In genomic region chr3:14861031-14861430, GRCh38 we compare ENCODE assay signal across 29 cellular contexts. TPM values are rescaled to one million over a fixed set of nuclear protein-coding genes. Genes with fewer than 3 reads are reported as not detected.
DNase-seq lines count a peak whose midpoint lies in the region; ATAC-seq and TF ChIP-seq lines count a peak whose summit lies in the region.
"Had no signal": no experiment of that assay in that cellular context is flagged by ENCODE, and none has a peak within 500 bp of the region (broad histone marks: within the 10 kb centered on the region; RNA-seq: fewer than 3 reads in every experiment).

No MANE protein-coding gene starts in this region.

- H3K4me1 ChIP-seq in skeletal muscle tissue (ENCODE audit: control insufficient read depth in 3 of 3, insufficient read depth in 3 of 3, low read length in 3 of 3) = peaks cover 23 to 29% (median 25%) of the 10 kb centered on the region in 3 donors

- no peak for TF ChIP-seq CTCF in GM13976 (IDR thresholded peaks at IDR 0.05; ENCODE audit: borderline replicate concordance, control extremely low read depth, extremely low read depth, insufficient read depth, missing control alignments)

- peaks cover 6% of the 10 kb centered on the region for H3K4me1 Mint-ChIP-seq in T-helper 17 cell

- H3K27me3 Mint-ChIP-seq in T-helper 17 cell = peaks cover 32% of the 10 kb centered on the region

- in situ Hi-C loops in GM13976 (cut with MboI; ENCODE audit: low sequenced_read_pairs, unreplicated experiment) = no loop called here

- ATAC-seq in T-helper 17 cell (no peak), HG03378 (IDR thresholded peaks at IDR 0.05; ENCODE audit: unreplicated experiment) (no peak)
- ATAC-seq: activated CD8-positive, alpha-beta T cell treated with anti-CD3 and anti-CD28 coated beads for 36 hours; SK-N-SH treated with all-trans-retinoic acid at 6 μM for 48 hours; stimulated activated naive CD8-positive, alpha-beta T cell treated with anti-CD3 and anti-CD28 coated beads, Interleukin-15, Interleukin-2, amounts not matched to agents 100 U/mL and 50 U/mL, for 24 hours had no signal

- DNase-seq in T-helper 17 cell (no peak), glomerular endothelial cell (ENCODE audit: extremely low read depth, low read depth, low spot score) (peak; percentile 20), medulla oblongata (ENCODE audit: extremely low spot score) (peak; percentile 5), SW480 (ENCODE audit: low spot score) (no peak), NCI-H1092 (lab: John Stamatoyannopoulos, UW) (no peak), GM13976 (ENCODE audit: low spot score) (no peak)
- DNase-seq: activated CD4-positive, CD25-positive, alpha-beta regulatory T cell; activated CD8-positive, alpha-beta T cell treated with anti-CD3 and anti-CD28 coated beads for 36 hours; activated naive CD4-positive, alpha-beta T cell; activated T-cell treated with anti-CD3 and anti-CD28 coated beads, Interleukin-2, amount 50 U/mL, for 1 hour; amniotic stem cell; CD4-positive, alpha-beta T cell; DMS53; dorsolateral prefrontal cortex; GF-D8; NCI-H1092 treated with DMSO at 0.1 percent for 48 hours; NCI-H2081; NCI-H524; small intestine; stimulated activated CD4-positive, alpha-beta T cell treated with anti-CD3 and anti-CD28 coated beads, Interleukin-2, amount 100 ng/mL, for 48 hours; stimulated activated naive CD8-positive, alpha-beta T cell treated with anti-CD3 and anti-CD28 coated beads, Interleukin-15, Interleukin-2, amounts not matched to agents 100 U/mL and 50 U/mL, for 24 hours had no signal

- no peaks in the 10 kb centered on the region for H3K9me3 ChIP-seq in T-helper 17 cell (ENCODE audit: control insufficient read depth, low read length, poor library complexity, severe bottlenecking)
- H3K9me3 ChIP-seq in skeletal muscle tissue (ENCODE audit: control insufficient read depth in 3 of 3, low read length in 3 of 3) = no peaks in the 10 kb centered on the region

- peak overlapping the region; percentile 11 for H3K27ac Mint-ChIP-seq in T-helper 17 cell
- H3K27ac Mint-ChIP-seq: activated CD8-positive, alpha-beta T cell treated with anti-CD3 and anti-CD28 coated beads for 36 hours; CD4-positive, alpha-beta T cell had no signal

- H3K4me3 Mint-ChIP-seq in T-helper 17 cell = no peak overlapping the region
- H3K4me3 Mint-ChIP-seq: activated CD8-positive, alpha-beta T cell treated with anti-CD3 and anti-CD28 coated beads for 36 hours; CD4-positive, alpha-beta T cell had no signal

- H3K36me3 Mint-ChIP-seq in T-helper 17 cell (ENCODE audit: low read depth) = peaks cover 4% of the 10 kb centered on the region

- H3K36me3 ChIP-seq in skeletal muscle tissue (ENCODE audit: control insufficient read depth in 3 of 3, insufficient read depth in 3 of 3, low read length in 3 of 3) = peaks cover 0 to 9% (median 0%) of the 10 kb centered on the region in 3 donors

- H3K9ac ChIP-seq in skeletal muscle tissue (ENCODE audit: low read depth in 1 of 3, low read length in 3 of 3) = no peak overlapping the region
- H3K9ac ChIP-seq: KMS-11 had no signal

- no peaks in the 10 kb centered on the region for H3K27me3 ChIP-seq in skeletal muscle tissue (ENCODE audit: control insufficient read depth in 3 of 3, insufficient read depth in 3 of 3, low read length in 3 of 3)
- H3K27me3 ChIP-seq: dorsolateral prefrontal cortex, tibial nerve had no signal

- peak overlapping the region in 1 of 3 donors; percentile 11 for H3K4me3 ChIP-seq in skeletal muscle tissue (ENCODE audit: low read length in 3 of 3)
- H3K4me3 ChIP-seq: dorsolateral prefrontal cortex, lung, tibial nerve had no signal

- H3K27ac ChIP-seq in skeletal muscle tissue (ENCODE audit: low read depth, low read length) = peak overlapping the region; percentile 5
- H3K27ac ChIP-seq: epithelial cell of prostate, KMS-11 had no signal

RNA-seq across cellular contexts. Expression of gene FGD5, which starts 42.3 kb away (rescaled TPM):
- total RNA-seq in T-helper 17 cell (not detected), glomerular endothelial cell (72.1 and 109 TPM in 2 replicates), skeletal muscle tissue (15.7 TPM)
- total RNA-seq: activated CD8-positive, alpha-beta T cell treated with anti-CD3 and anti-CD28 coated beads for 36 hours; CD4-positive, alpha-beta T cell; HT1080 had no signal

Comparison
In these comparisons a context has a peak if more than half of its experiments do, and no peak if none do; other contexts are left out.
1. DNase-seq: peak in glomerular endothelial cell (single experiment) and medulla oblongata (single experiment); none in T-helper 17 cell (0 of 3), SW480 (single experiment), NCI-H1092 (single experiment) and GM13976 (single experiment).
2. RNA of gene FGD5, which starts 42.3 kb away (total RNA-seq): 72.1 to 109 TPM in glomerular endothelial cell and 15.7 TPM in skeletal muscle tissue (single experiment); not detected in T-helper 17 cell; every median in the first group is over 10 times any median in the second.